Comparison of ENCODE assay signal across 8 cellular contexts in the genomic region with DNA sequence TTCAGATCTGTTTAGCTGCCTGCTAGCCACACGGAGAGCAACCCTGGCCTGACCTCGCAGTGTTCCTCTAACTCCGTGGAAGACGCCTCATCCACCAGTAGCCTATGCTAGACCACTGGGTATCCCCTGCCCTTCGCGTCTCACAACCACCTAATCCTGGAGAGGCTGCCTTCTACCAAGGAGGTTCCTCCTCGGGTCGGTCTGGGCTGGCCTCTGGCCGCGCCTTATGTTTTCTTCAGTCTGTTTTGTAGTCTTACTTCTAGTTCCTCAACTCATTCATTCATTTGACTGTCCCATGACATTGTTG. TPM values are rescaled to one million over a fixed set of nuclear protein-coding genes. Genes with fewer than 3 reads are reported as not detected.
DNase-seq lines count a peak whose midpoint lies in the region; ATAC-seq and TF ChIP-seq lines count a peak whose summit lies in the region.

No MANE protein-coding gene starts in this region.

- H3K4me1 ChIP-seq in DND-41 (ENCODE audit: insufficient read depth, low read length) (peaks cover 30% of the 10 kb centered on the region), Panc1 (ENCODE audit: control insufficient read depth, insufficient read depth, low read length) (peaks cover 31% of the 10 kb centered on the region), osteoblast (ENCODE audit: insufficient read depth, low read length) (peaks cover 40% of the 10 kb centered on the region)

- H3K4me2 ChIP-seq in DND-41 (ENCODE audit: insufficient read depth, low read length) (peak overlapping the region; percentile 82), osteoblast (ENCODE audit: insufficient read depth, low read length) (peak overlapping the region; percentile 100)

- H3K9ac ChIP-seq in DND-41 (ENCODE audit: low read depth, low read length), result peak overlapping the region; percentile 87

- no peaks in the 10 kb centered on the region for H3K27me3 ChIP-seq in DND-41 (ENCODE audit: insufficient read depth, low read length, poor library complexity)
- no peaks in the 10 kb centered on the region for H3K27me3 ChIP-seq in Panc1 (ENCODE audit: control insufficient read depth, insufficient read depth, low read length)
- no peaks in the 10 kb centered on the region for H3K27me3 ChIP-seq in osteoblast (ENCODE audit: insufficient read depth, low read length)

- H3K9me3 ChIP-seq in DND-41 (ENCODE audit: insufficient read depth, low read length, severe bottlenecking) (no peaks in the 10 kb centered on the region), Panc1 (ENCODE audit: control insufficient read depth, insufficient read depth, low read depth, low read length) (no peaks in the 10 kb centered on the region), osteoblast (ENCODE audit: low read depth, low read length) (no peaks in the 10 kb centered on the region)

- H3K36me3 ChIP-seq in DND-41 (ENCODE audit: insufficient read depth, low read length) (peaks cover 20% of the 10 kb centered on the region), Panc1 (ENCODE audit: control insufficient read depth, insufficient read depth, low read length) (peaks cover 10% of the 10 kb centered on the region; the same call in 1 of the 2 replicates), osteoblast (ENCODE audit: insufficient read depth, low read length) (peaks cover 31% of the 10 kb centered on the region)

- CTCF ChIA-PET in Panc1 (lab: Charles Lee), result interaction anchor here (0.6 to 1.8 kb wide), 4 partner anchors 30 to 47 kb away, joined by 3 to 6 read pairs (median 5); no protein-coding TSS in a partner anchor

- ATAC-seq in DND-41 (ENCODE audit: insufficient read depth, low read depth) (no peak), Panc1 (peak; percentile 40), GM21529 (IDR thresholded peaks at IDR 0.05; ENCODE audit: unreplicated experiment) (no peak), GM18870 (IDR thresholded peaks at IDR 0.05; ENCODE audit: unreplicated experiment) (no peak), GM18907 (IDR thresholded peaks at IDR 0.05; ENCODE audit: unreplicated experiment) (no peak)

- POLR2A ChIA-PET in Panc1 (lab: Charles Lee), result interaction anchor here (0.8 to 1.5 kb wide), 3 partner anchors 14 to 264 kb away, joined by 6 to 13 read pairs (median 8); no protein-coding TSS in a partner anchor

- TF ChIP-seq CTCF in DND-41 (IDR thresholded peaks at IDR 0.05; ENCODE audit: borderline replicate concordance, extremely low read depth, low read length, poor library complexity, severe bottlenecking) (no peak), Panc1 (IDR thresholded peaks at IDR 0.05) (no peak), epithelial cell of esophagus (IDR thresholded peaks at IDR 0.05; ENCODE audit: insufficient read depth, low read depth, low read length, missing control alignments) (no peak), osteoblast (IDR thresholded peaks at IDR 0.05; ENCODE audit: extremely low read depth, low read depth, low read length) (no peak)

- peaks cover 5% of the 10 kb centered on the region for H3K79me2 ChIP-seq in DND-41 (ENCODE audit: insufficient read depth, low read length)
- peaks cover 34% of the 10 kb centered on the region for H3K79me2 ChIP-seq in osteoblast (ENCODE audit: insufficient read depth, low read length)

- H4K20me1 ChIP-seq in DND-41 (ENCODE audit: insufficient read depth, low read length), result no peaks in the 10 kb centered on the region
- H4K20me1 ChIP-seq in osteoblast (ENCODE audit: insufficient read depth, low read length), result peaks cover 35% of the 10 kb centered on the region

- peak overlapping the region; percentile 82 for H3K27ac ChIP-seq in DND-41 (ENCODE audit: low read length)
- peak overlapping the region; percentile 85 for H3K27ac ChIP-seq in Panc1 (ENCODE audit: low read length)
- H3K27ac ChIP-seq in osteoblast (ENCODE audit: low read depth, low read length), result peak overlapping the region; percentile 87

- DNase-seq in DND-41 (no peak), Panc1 (ENCODE audit: low read depth, low spot score) (no peak), epithelial cell of esophagus (ENCODE audit: low read depth) (no peak), osteoblast (ENCODE audit: insufficient read length, low spot score, missing footprints) (peak; percentile 89)
- DNase-seq in stimulated activated CD4-positive, alpha-beta T cell treated with anti-CD3 and anti-CD28 coated beads, Interleukin-2, amount 100 ng/mL, for 48 hours, result no peak

- H2AFZ ChIP-seq in DND-41 (ENCODE audit: low read depth, low read length) (peak overlapping the region; percentile 83), osteoblast (ENCODE audit: low read length) (peak overlapping the region; percentile 11)

- intact Hi-C loops in Panc1 (cut with micrococcal nuclease; ENCODE audit: unreplicated experiment), result loop anchor here (5.0 kb wide), 1 partner anchor 34 kb away; the partner anchor contains the start of genes CCDC107 and RMRP

- in situ Hi-C loops in Panc1 (cut with HindIII; ENCODE audit: low pct_unique_long_range_greater_than_20kb, low sequenced_read_pairs), result no loop called here

- BruUV-seq in Panc1 (replicated peaks; lab: Mats Ljungman, UMichigan), result TSS peak; percentile 95

- peak overlapping the region; percentile 65 to 68; a peak in 3 of 4 replicates for H3K4me3 ChIP-seq in DND-41 (ENCODE audit: low read depth in 1 of 2, low read length in 2 of 2)
- H3K4me3 ChIP-seq in Panc1 (ENCODE audit: low read depth in 2 of 2, low read length in 2 of 2), result peak overlapping the region; percentile 71 to 89
- H3K4me3 ChIP-seq in epithelial cell of esophagus (ENCODE audit: low read length), result peak overlapping the region; percentile 58
- peak overlapping the region; percentile 93 for H3K4me3 ChIP-seq in osteoblast (ENCODE audit: insufficient read depth, low read length)

RNA-seq across cellular contexts. Expression of gene TPM2, which starts 1.6 kb away (rescaled TPM):
- total RNA-seq in Panc1 (2021; ENCODE audit: unreplicated experiment) (544 TPM), osteoblast (911 and 946 TPM in 2 replicates)
- polyA plus RNA-seq in Panc1 (2012; ENCODE audit: insufficient read length), result 991 TPM

RNA-seq across cellular contexts. Expression of gene CA9, which starts 17.6 kb away (rescaled TPM):
- total RNA-seq in Panc1 (2021; ENCODE audit: unreplicated experiment), result 0.31 TPM
- 1.1 TPM for polyA plus RNA-seq in Panc1 (2012; ENCODE audit: insufficient read length)
- not detected in 2 replicates for total RNA-seq in osteoblast

RNA-seq across cellular contexts. Expression of gene ARHGEF39, which starts 26.3 kb away (rescaled TPM):
- total RNA-seq in Panc1 (2021; ENCODE audit: unreplicated experiment) (34.0 TPM), osteoblast (0.36 and 0.88 TPM in 2 replicates)
- polyA plus RNA-seq in Panc1 (2012; ENCODE audit: insufficient read length), result 15.0 TPM

RNA-seq across cellular contexts. Expression of gene CCDC107, which starts 33.2 kb away (rescaled TPM):
- 39.9 TPM for total RNA-seq in Panc1 (2021; ENCODE audit: unreplicated experiment)
- 87.7 TPM for polyA plus RNA-seq in Panc1 (2012; ENCODE audit: insufficient read length)
- 10.6 and 15.6 TPM in 2 replicates for total RNA-seq in osteoblast

RNA-seq across cellular contexts. Expression of gene RMRP, which starts 33.5 kb away (rescaled TPM):
- 29,896 TPM for total RNA-seq in Panc1 (2021; ENCODE audit: unreplicated experiment)
- polyA plus RNA-seq in Panc1 (2012; ENCODE audit: insufficient read length), result 43.7 TPM
- total RNA-seq in osteoblast, result 88,726 and 110,601 TPM in 2 replicates

Comparison
In these comparisons a context has a peak if more than half of its experiments do, and no peak if none do; other contexts are left out.
1. RNA of gene ARHGEF39, which starts 26.3 kb away (total RNA-seq): 34.0 TPM in Panc1 (single experiment); 0.36 to 0.88 TPM in osteoblast; every median in the first group is over 10 times any median in the second.
2. Peak in every context shown above with its lines, with median percentiles within 50 percentile points of each other: H3K27ac ChIP-seq and H3K4me3 ChIP-seq.